1 cellular context compared by ENCODE assay signal in genomic region chr12:46492471-46493351, GRCh38.
TF ChIP-seq lines count a peak whose summit lies in the region.

No MANE protein-coding gene starts in this region.

TF ChIP-seq in K562, 482 proteins besides CTCF, POLR2A, EP300 and RAD21 (continued from another document):
- TF ChIP-seq ATF3 (IDR thresholded peaks at IDR 0.05) = peak; percentile 88
- TF ChIP-seq ATF3 (CRISPR knock-in tag; conservative IDR thresholded peaks at IDR 0.05) = no peak
- no peak for TF ChIP-seq ATF1 (CRISPR knock-in tag; IDR thresholded peaks at IDR 0.05)
- peak; percentile 75 for TF ChIP-seq ATF1 (tag; IDR thresholded peaks at IDR 0.05)
- peak in 1 of 2 experiments; percentile 50; a peak in 1 of 4 replicates for TF ChIP-seq FOXK2 (conservative IDR thresholded peaks at IDR 0.05 in 1 of 2, IDR thresholded peaks at IDR 0.05 in 1 of 2; ENCODE audit: low read depth in 2 of 2)
- peak; percentile 65; the same call in 1 of the 2 replicates for TF ChIP-seq JUN (IDR thresholded peaks at IDR 0.05; ENCODE audit: borderline replicate concordance, low read depth, low read length)
- no peak for TF ChIP-seq JUN (CRISPR knock-in tag; IDR thresholded peaks at IDR 0.05; ENCODE audit: borderline replicate concordance)
- TF ChIP-seq FOXA1 (IDR thresholded peaks at IDR 0.05; ENCODE audit: borderline replicate concordance) = 0 out of 2 replicates have a peak, but pooled peaks have one; percentile 30
- TF ChIP-seq FOXA3 (CRISPR knock-in tag; conservative IDR thresholded peaks at IDR 0.05 in 1 of 2, IDR thresholded peaks at IDR 0.05 in 1 of 2) = peak; percentile 93 to 94
- TF ChIP-seq CREM (IDR thresholded peaks at IDR 0.05; ENCODE audit: low read depth) = peak; percentile 79
